8 cellular contexts compared by ENCODE assay signal in the genomic region with DNA sequence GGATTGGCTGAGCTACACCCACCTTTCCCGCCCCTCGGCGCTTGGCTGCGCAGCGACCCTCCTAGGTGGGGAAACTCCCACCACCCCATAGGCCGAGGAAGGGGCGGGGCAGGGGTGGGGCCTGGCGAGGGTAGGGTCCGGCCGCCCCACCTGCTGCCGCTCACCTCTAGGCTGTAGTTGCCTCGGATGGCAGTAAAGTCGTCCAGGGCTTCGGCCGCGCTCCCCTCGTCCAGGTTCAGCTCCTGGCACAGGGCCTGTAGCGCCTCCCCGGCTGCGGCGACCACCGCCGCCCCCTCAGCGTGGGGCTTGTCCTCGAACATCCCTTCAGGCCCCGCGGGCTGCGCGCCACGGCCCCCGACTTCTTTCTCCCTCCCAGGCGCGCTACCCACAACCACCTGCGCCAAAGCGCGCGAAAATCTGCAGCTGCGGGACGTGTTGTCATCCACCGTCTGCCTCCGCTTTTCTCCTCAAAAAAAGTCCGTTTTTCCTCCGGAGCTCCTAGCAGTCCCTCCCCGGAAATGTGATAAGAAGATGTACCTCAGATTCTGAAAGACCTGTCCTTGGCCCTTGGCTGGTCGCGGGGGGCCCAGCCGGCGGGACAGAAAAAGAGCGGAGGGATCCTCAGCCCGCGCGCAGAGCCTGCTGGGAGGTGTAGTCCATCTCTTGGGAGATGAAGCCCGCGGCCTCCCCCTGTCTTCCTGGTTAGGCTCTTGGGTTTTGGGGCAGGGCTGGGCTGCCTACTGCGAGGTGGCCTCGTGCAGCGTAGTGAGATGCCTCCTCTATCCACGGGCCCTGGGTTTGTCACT.
DNase-seq lines count a peak whose midpoint lies in the region; ATAC-seq and TF ChIP-seq lines count a peak whose summit lies in the region.

A gene with protein sequence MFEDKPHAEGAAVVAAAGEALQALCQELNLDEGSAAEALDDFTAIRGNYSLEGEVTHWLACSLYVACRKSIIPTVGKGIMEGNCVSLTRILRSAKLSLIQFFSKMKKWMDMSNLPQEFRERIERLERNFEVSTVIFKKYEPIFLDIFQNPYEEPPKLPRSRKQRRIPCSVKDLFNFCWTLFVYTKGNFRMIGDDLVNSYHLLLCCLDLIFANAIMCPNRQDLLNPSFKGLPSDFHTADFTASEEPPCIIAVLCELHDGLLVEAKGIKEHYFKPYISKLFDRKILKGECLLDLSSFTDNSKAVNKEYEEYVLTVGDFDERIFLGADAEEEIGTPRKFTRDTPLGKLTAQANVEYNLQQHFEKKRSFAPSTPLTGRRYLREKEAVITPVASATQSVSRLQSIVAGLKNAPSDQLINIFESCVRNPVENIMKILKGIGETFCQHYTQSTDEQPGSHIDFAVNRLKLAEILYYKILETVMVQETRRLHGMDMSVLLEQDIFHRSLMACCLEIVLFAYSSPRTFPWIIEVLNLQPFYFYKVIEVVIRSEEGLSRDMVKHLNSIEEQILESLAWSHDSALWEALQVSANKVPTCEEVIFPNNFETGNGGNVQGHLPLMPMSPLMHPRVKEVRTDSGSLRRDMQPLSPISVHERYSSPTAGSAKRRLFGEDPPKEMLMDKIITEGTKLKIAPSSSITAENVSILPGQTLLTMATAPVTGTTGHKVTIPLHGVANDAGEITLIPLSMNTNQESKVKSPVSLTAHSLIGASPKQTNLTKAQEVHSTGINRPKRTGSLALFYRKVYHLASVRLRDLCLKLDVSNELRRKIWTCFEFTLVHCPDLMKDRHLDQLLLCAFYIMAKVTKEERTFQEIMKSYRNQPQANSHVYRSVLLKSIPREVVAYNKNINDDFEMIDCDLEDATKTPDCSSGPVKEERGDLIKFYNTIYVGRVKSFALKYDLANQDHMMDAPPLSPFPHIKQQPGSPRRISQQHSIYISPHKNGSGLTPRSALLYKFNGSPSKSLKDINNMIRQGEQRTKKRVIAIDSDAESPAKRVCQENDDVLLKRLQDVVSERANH (minus strand): TSS at position 389 of the 806 bp plus-strand sequence. CDS start 69 bp downstream, at position 320.

- in situ Hi-C loops in GM13977 (cut with MboI; ENCODE audit: low pct_unique_long_range_greater_than_20kb, low sequenced_read_pairs, unreplicated experiment) = no loop called here

- peak; percentile 77 for ATAC-seq in HG02943 (IDR thresholded peaks at IDR 0.05; ENCODE audit: low read depth, unreplicated experiment)
- ATAC-seq in GM18858 (IDR thresholded peaks at IDR 0.05; ENCODE audit: unreplicated experiment) = no peak

- peak; percentile 85 for DNase-seq in GM13977 (ENCODE audit: low spot score)
- DNase-seq in NCI-H1930 (lab: John Stamatoyannopoulos, UW) = peak; percentile 91 to 93
- DNase-seq in T-helper 22 cell (ENCODE audit: low read depth) = peak; percentile 80
- peak; percentile 90 for DNase-seq in astrocyte of the hippocampus (ENCODE audit: low read depth, low spot score)
- peak; percentile 75 to 86 for DNase-seq in hippocampal formation (lab: John Stamatoyannopoulos, UW)
- DNase-seq in retina = peak; percentile 99

- peak; percentile 28 for TF ChIP-seq CTCF in GM13977 (IDR thresholded peaks at IDR 0.05; ENCODE audit: extremely low read depth, insufficient read depth, missing control alignments)
